10 cellular contexts compared by ENCODE assay signal in the genomic region with DNA sequence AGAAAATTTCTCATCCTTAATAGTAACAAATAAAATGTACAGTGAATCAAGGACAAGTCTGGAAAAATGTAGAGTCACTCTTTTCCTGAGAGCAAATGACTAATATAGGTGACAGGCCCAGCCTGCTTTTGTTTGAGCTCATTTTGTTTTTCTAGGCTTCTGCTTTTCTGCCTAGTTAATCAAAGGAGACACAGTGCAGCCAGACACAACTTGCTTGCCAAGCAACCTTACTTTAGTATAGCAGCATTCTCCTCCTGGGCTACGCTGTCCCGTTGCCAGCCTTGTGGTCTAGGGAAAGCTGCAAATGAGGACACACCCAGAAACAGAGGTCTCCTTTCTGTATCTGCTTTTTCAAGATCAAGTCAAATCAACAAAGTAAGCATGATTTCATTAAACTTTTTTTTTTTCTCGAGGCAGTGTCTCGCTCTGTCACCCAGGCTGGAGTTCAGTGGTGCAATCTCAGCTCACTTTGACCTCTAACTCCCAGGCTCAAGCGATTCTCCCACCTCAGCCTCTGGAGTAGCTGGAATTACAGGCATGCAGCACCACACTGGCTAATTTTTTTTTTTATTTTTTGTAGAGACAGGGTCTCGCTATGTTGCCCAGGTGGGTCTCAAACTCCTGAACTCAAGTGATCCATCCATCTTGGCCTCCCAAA. TPM values are rescaled to one million over a fixed set of nuclear protein-coding genes. Genes with fewer than 3 reads are reported as not detected.
DNase-seq lines count a peak whose midpoint lies in the region; ATAC-seq and TF ChIP-seq lines count a peak whose summit lies in the region.
"Had no signal": no experiment of that assay in that cellular context is flagged by ENCODE, and none has a peak within 500 bp of the region (broad histone marks: within the 10 kb centered on the region; RNA-seq: fewer than 3 reads in every experiment).

No MANE protein-coding gene starts in this region.

- H3K27ac Mint-ChIP-seq in CD8-positive, alpha-beta T cell = no peak overlapping the region

- H3K27me3 Mint-ChIP-seq in CD8-positive, alpha-beta T cell (ENCODE audit: low read depth) = no peaks in the 10 kb centered on the region

- no peak overlapping the region for H3K4me3 ChIP-seq in mesodermal cell (ENCODE audit: extremely low read depth, insufficient read depth, low read length, poor library complexity, severe bottlenecking)
- H3K4me3 ChIP-seq in CD8-positive, alpha-beta T cell (ENCODE audit: low read depth, low read length) = no peak overlapping the region
- H3K4me3 ChIP-seq: cardiac muscle cell had no signal

- CTCF ChIA-PET in CD8-positive, alpha-beta T cell (lab: Charles Lee) = interaction anchor here (0.6 kb wide), 1 partner anchor 29 kb away, joined by 3 read pairs; no protein-coding TSS in a partner anchor

- H3K9me3 Mint-ChIP-seq in CD8-positive, alpha-beta T cell = no peaks in the 10 kb centered on the region

- TF ChIP-seq CTCF in CD8-positive, alpha-beta T cell (IDR thresholded peaks at IDR 0.05) = no peak

- ATAC-seq in esophagus mucosa (peak; percentile 95), HG02798 (IDR thresholded peaks at IDR 0.05; ENCODE audit: poor library complexity, unreplicated experiment) (no peak), HG03175 (IDR thresholded peaks at IDR 0.05; ENCODE audit: unreplicated experiment) (no peak)
- ATAC-seq in CD8-positive, alpha-beta T cell = no peak

- POLR2A ChIA-PET in CD8-positive, alpha-beta T cell (lab: Charles Lee) = no interaction called here

- H3K4me3 Mint-ChIP-seq in CD8-positive, alpha-beta T cell = no peak overlapping the region

- H3K27ac ChIP-seq in mesodermal cell (ENCODE audit: low read depth, low read length, severe bottlenecking) = peak overlapping the region; percentile 41
- no peak overlapping the region for H3K27ac ChIP-seq in CD8-positive, alpha-beta T cell (ENCODE audit: low read depth, low read length)
- H3K27ac ChIP-seq: cardiac muscle cell had no signal

- WGBS in mesodermal cell (ENCODE audit: insufficient coverage in 2 of 2), 2 experiments = 91 to 92% methylated on average over 5 of the region's 6 CpGs

- DNase-seq in A172 (ENCODE audit: low spot score) = peak; percentile 92
- DNase-seq in RPMI8226 = peak; percentile 79
- DNase-seq in CD8-positive, alpha-beta T cell = no peak
- no peak for DNase-seq in cerebellar nuclear complex (lab: John Stamatoyannopoulos, UW)
- DNase-seq: NCI-H1436 treated with DMSO at 0.1 percent for 48 hours had no signal

- H3K36me3 Mint-ChIP-seq in CD8-positive, alpha-beta T cell = peaks cover 3% of the 10 kb centered on the region

- H3K4me1 ChIP-seq in mesodermal cell (ENCODE audit: control insufficient read depth, insufficient read depth, low read length, poor library complexity, severe bottlenecking) = peaks cover 4% of the 10 kb centered on the region
- H3K4me1 ChIP-seq in CD8-positive, alpha-beta T cell (ENCODE audit: insufficient read depth, low read length) = no peaks in the 10 kb centered on the region

- intact Hi-C loops in CD8-positive, alpha-beta T cell (cut with DNase I, micrococcal nuclease) = no loop called here

- no peaks in the 10 kb centered on the region for H3K9me3 ChIP-seq in mesodermal cell (ENCODE audit: control insufficient read depth, low read length)
- H3K9me3 ChIP-seq in CD8-positive, alpha-beta T cell (ENCODE audit: low read length) = no peaks in the 10 kb centered on the region

- no peaks in the 10 kb centered on the region for H3K4me1 Mint-ChIP-seq in CD8-positive, alpha-beta T cell (ENCODE audit: low read depth)

- peaks cover 3% of the 10 kb centered on the region for H3K36me3 ChIP-seq in mesodermal cell (ENCODE audit: control insufficient read depth, insufficient read depth, low read length)
- H3K36me3 ChIP-seq in CD8-positive, alpha-beta T cell (ENCODE audit: insufficient read depth, low read length) = no peaks in the 10 kb centered on the region
- H3K36me3 ChIP-seq: cardiac muscle cell had no signal

- H3K27me3 ChIP-seq in CD8-positive, alpha-beta T cell (ENCODE audit: insufficient read depth, low read length) = no peaks in the 10 kb centered on the region
- H3K27me3 ChIP-seq: cardiac muscle cell had no signal

RNA-seq across cellular contexts. Expression of a gene that starts 17.2 kb away (rescaled TPM):
- 30.5 and 34.0 TPM in 2 replicates for total RNA-seq in A172 (2014; rRNA removed; shearing (Covaris generic))
- 13.7 TPM for total RNA-seq in esophagus mucosa
- polyA plus RNA-seq in mesodermal cell (2013, experiment 1 of 2) = 5.4 TPM
- 4.4 TPM for polyA plus RNA-seq in mesodermal cell (2013, experiment 2 of 2)
- 1 to 10 TPM in 1 of 2 experiments, under 1 TPM in 1; 0.54 to 1.1 TPM for total RNA-seq in CD8-positive, alpha-beta T cell

Comparison
In these comparisons a context has a peak if more than half of its experiments do, and no peak if none do; other contexts are left out.
1. DNase-seq: peak in A172 (single experiment) and RPMI8226 (single experiment); none in CD8-positive, alpha-beta T cell (0 of 7) and cerebellar nuclear complex (0 of 2).